ENCODE assay signal across 28 cellular contexts in the genomic region with DNA sequence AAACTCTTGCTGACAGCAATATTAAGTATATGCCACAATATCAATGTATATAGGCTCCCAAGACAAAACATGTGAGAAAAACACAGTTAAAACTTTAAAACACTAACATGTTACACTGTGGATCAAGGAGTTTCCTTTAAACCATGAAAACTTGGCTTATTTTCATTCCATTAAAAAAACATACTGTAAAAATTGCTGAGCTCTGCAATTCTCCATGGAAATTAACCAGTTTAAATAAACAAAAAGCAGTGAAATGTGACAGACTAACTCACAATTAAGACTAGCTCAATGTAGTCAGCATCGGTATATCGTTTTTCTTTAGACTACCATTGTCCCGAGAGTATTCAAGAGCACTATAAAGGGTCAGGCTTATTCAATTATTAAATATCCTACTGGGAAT.
"Had no signal": no experiment of that assay in that cellular context is flagged by ENCODE, and none has a peak within 500 bp of the region (broad histone marks: within the 10 kb centered on the region; RNA-seq: fewer than 3 reads in every experiment).

No MANE protein-coding gene starts in this region.

- H3K27ac ChIP-seq: brain microvascular endothelial cell, coronary artery, dorsolateral prefrontal cortex, WERI-Rb-1 had no signal

- DNase-seq: activated B cell treated with CpG ODN at 0.5 μM for 24 hours; activated CD4-positive, alpha-beta T cell treated with anti-CD3 and anti-CD28 coated beads for 48 hours; activated CD4-positive, alpha-beta T cell treated with anti-CD3 and anti-CD28 coated beads, Interleukin-2, amount 50 U/mL, for 1 hour; activated CD4-positive, alpha-beta T cell treated with anti-CD3 and anti-CD28 coated beads, Interleukin-2, amount 50 U/mL, for 48 hours; activated CD8-positive, alpha-beta memory T cell treated with anti-CD3 and anti-CD28 coated beads for 24 hours; activated CD8-positive, alpha-beta T cell treated with anti-CD3 and anti-CD28 coated beads for 36 hours; activated effector memory CD4-positive, alpha-beta T cell treated with Interleukin-2 at 50 U/mL for 16 hours; activated gamma-delta T cell treated with Interleukin-2 at 50 U/mL for 16 hours; activated naive CD4-positive, alpha-beta T cell treated with anti-CD3 and anti-CD28 coated beads, Interleukin-2, amount 50 U/mL, for 16 hours; activated naive CD4-positive, alpha-beta T cell treated with Interleukin-2 at 50 U/mL for 16 hours; activated T-cell treated with anti-CD3 and anti-CD28 coated beads, Interleukin-2, amount 50 U/mL, for 4 hours; amniotic stem cell; anterior cingulate cortex; brain microvascular endothelial cell; dorsolateral prefrontal cortex; effector memory CD4-positive, alpha-beta T cell; endodermal cell; foreskin fibroblast; head of caudate nucleus; T1000; WERI-Rb-1 had no signal

- H3K36me3 ChIP-seq: brain microvascular endothelial cell, WERI-Rb-1 had no signal

- H3K4me3 ChIP-seq: coronary artery, dorsolateral prefrontal cortex had no signal

- H3K27me3 ChIP-seq: brain microvascular endothelial cell, dorsolateral prefrontal cortex had no signal

- FAIRE-seq: astrocyte, bronchial epithelial cell, frontal cortex had no signal

- ATAC-seq: activated CD4-positive, CD25-positive, alpha-beta regulatory T cell treated with anti-CD3 and anti-CD28 coated beads, Interleukin-2, amount 50 U/mL, for 24 hours; activated CD8-positive, alpha-beta T cell treated with anti-CD3 and anti-CD28 coated beads for 36 hours; activated T-cell treated with anti-CD3 and anti-CD28 coated beads, Interleukin-2, amount 50 U/mL, for 4 hours; activated T-helper 17 cell treated with anti-CD3 and anti-CD28 coated beads, Interleukin-2, amount 50 U/mL, for 72 hours; esophagus mucosa had no signal
